24 cellular contexts compared by ENCODE assay signal in genomic region chr12:49932746-49933145, GRCh38. TPM values are rescaled to one million over a fixed set of nuclear protein-coding genes. Genes with fewer than 3 reads are reported as not detected.
"Had no signal": no experiment of that assay in that cellular context is flagged by ENCODE, and none has a peak within 500 bp of the region (broad histone marks: within the 10 kb centered on the region; RNA-seq: fewer than 3 reads in every experiment).

No MANE protein-coding gene starts in this region.

- H3K9me3 ChIP-seq: mucosa of descending colon, neutrophil, right atrium auricular region, suprapubic skin, thyroid gland, uterus had no signal

- H3K9me3 Mint-ChIP-seq: effector memory CD8-positive, alpha-beta T cell; naive thymus-derived CD8-positive, alpha-beta T cell; stimulated activated effector memory CD8-positive, alpha-beta T cell treated with anti-CD3 and anti-CD28 coated beads, Interleukin-12 subunit alpha, Interleukin-12 subunit beta, amount 100 ng/mL, for 72 hours had no signal

- H3K4me3 ChIP-seq: dorsolateral prefrontal cortex, mucosa of descending colon, right atrium auricular region, smooth muscle cell, suprapubic skin, thyroid gland, uterus had no signal

- H3K27ac ChIP-seq: dorsolateral prefrontal cortex, neutrophil, right atrium auricular region, suprapubic skin, thyroid gland, uterus had no signal

- H3K36me3 ChIP-seq: neutrophil, right atrium auricular region, suprapubic skin, thyroid gland, uterus had no signal

- H3K27ac Mint-ChIP-seq: effector memory CD8-positive, alpha-beta T cell; stimulated activated effector memory CD8-positive, alpha-beta T cell treated with anti-CD3 and anti-CD28 coated beads, Interleukin-12 subunit alpha, Interleukin-12 subunit beta, amount 100 ng/mL, for 72 hours; type B pancreatic cell had no signal

- H3K4me1 Mint-ChIP-seq: naive thymus-derived CD8-positive, alpha-beta T cell; stimulated activated effector memory CD8-positive, alpha-beta T cell treated with anti-CD3 and anti-CD28 coated beads, Interleukin-12 subunit alpha, Interleukin-12 subunit beta, amount 100 ng/mL, for 72 hours had no signal

- ATAC-seq: effector memory CD8-positive, alpha-beta T cell; left lobe of liver; mucosa of descending colon; naive thymus-derived CD8-positive, alpha-beta T cell; stimulated activated effector memory CD8-positive, alpha-beta T cell treated with anti-CD3 and anti-CD28 coated beads, Interleukin-12 subunit alpha, Interleukin-12 subunit beta, amount 100 ng/mL, for 72 hours; stimulated activated naive CD8-positive, alpha-beta T cell treated with anti-CD3 and anti-CD28 coated beads, Interleukin-15, Interleukin-2, amounts not matched to agents 100 U/mL and 50 U/mL, for 24 hours had no signal

- H3K4me2 ChIP-seq: smooth muscle cell had no signal

- H3K36me3 Mint-ChIP-seq: naive thymus-derived CD8-positive, alpha-beta T cell; stimulated activated effector memory CD8-positive, alpha-beta T cell treated with anti-CD3 and anti-CD28 coated beads, Interleukin-12 subunit alpha, Interleukin-12 subunit beta, amount 100 ng/mL, for 72 hours; type B pancreatic cell had no signal

- H3K27me3 ChIP-seq: right atrium auricular region, thyroid gland, uterus had no signal

- H3K4me1 ChIP-seq: right atrium auricular region, suprapubic skin, thyroid gland, uterus had no signal

- DNase-seq: cortex of kidney; effector memory CD8-positive, alpha-beta T cell; foreskin melanocyte; hippocampal formation; kidney glomerular epithelial cell; mammary epithelial cell; mucosa of descending colon; naive thymus-derived CD8-positive, alpha-beta T cell; stimulated activated CD4-positive, alpha-beta T cell treated with anti-CD3 and anti-CD28 coated beads, Interleukin-4, amount 100 ng/mL, for 1 hour; stimulated activated CD8-positive, alpha-beta memory T cell treated with anti-CD3 and anti-CD28 coated beads, Interleukin-4, amount 100 ng/mL, for 48 hours; stimulated activated naive CD8-positive, alpha-beta T cell treated with anti-CD3 and anti-CD28 coated beads, Interleukin-15, Interleukin-2, amounts not matched to agents 100 U/mL and 50 U/mL, for 24 hours; thyroid gland; uterus had no signal

- H3K4me3 Mint-ChIP-seq: effector memory CD8-positive, alpha-beta T cell; naive thymus-derived CD8-positive, alpha-beta T cell; stimulated activated effector memory CD8-positive, alpha-beta T cell treated with anti-CD3 and anti-CD28 coated beads, Interleukin-12 subunit alpha, Interleukin-12 subunit beta, amount 100 ng/mL, for 72 hours; type B pancreatic cell had no signal

RNA-seq across cellular contexts. Expression of gene AQP2, which starts 17.8 kb away (rescaled TPM):
- total RNA-seq: dorsolateral prefrontal cortex; epithelial cell of proximal tubule; left lobe of liver; mammary epithelial cell; mucosa of descending colon; naive thymus-derived CD8-positive, alpha-beta T cell; osteoblast; uterus had no signal
- polyA plus RNA-seq: mammary epithelial cell; naive thymus-derived CD8-positive, alpha-beta T cell; neural cell had no signal

RNA-seq across cellular contexts. Expression of gene AQP5, which starts 28.9 kb away (rescaled TPM):
- total RNA-seq: epithelial cell of proximal tubule; left lobe of liver; mucosa of descending colon; naive thymus-derived CD8-positive, alpha-beta T cell; osteoblast; smooth muscle cell had no signal
- polyA plus RNA-seq: mammary epithelial cell; naive thymus-derived CD8-positive, alpha-beta T cell; neural cell; smooth muscle cell had no signal

RNA-seq across cellular contexts. Expression of gene FAIM2, which starts 29.0 kb away (rescaled TPM):
- total RNA-seq: epithelial cell of proximal tubule; left lobe of liver; mammary epithelial cell; naive thymus-derived CD8-positive, alpha-beta T cell had no signal
- polyA plus RNA-seq: mammary epithelial cell had no signal

RNA-seq across cellular contexts. Expression of gene AQP6, which starts 40.0 kb away (rescaled TPM):
- total RNA-seq: epithelial cell of proximal tubule; naive thymus-derived CD8-positive, alpha-beta T cell; osteoblast; smooth muscle cell; suprapubic skin; thyroid gland had no signal
- polyA plus RNA-seq: naive thymus-derived CD8-positive, alpha-beta T cell; neural cell; smooth muscle cell had no signal
